ENCODE assay signal across 19 cellular contexts in genomic region chr9:124507880-124508432, GRCh38. TPM values are rescaled to one million over a fixed set of nuclear protein-coding genes. Genes with fewer than 3 reads are reported as not detected.
DNase-seq lines count a peak whose midpoint lies in the region; ATAC-seq, FAIRE-seq and TF ChIP-seq lines count a peak whose summit lies in the region.
"Had no signal": no experiment of that assay in that cellular context is flagged by ENCODE, and none has a peak within 500 bp of the region (broad histone marks: within the 10 kb centered on the region; RNA-seq: fewer than 3 reads in every experiment).

No MANE protein-coding gene starts in this region.

- TF ChIP-seq EP300 in K562 (IDR thresholded peaks at IDR 0.05; ENCODE audit: low read length) = no peak

- no peak overlapping the region for H3K4me2 ChIP-seq in K562 (ENCODE audit: insufficient read depth, low read length)
- H3K4me2 ChIP-seq: A549, KMS-11 had no signal

- POLR2A ChIA-PET in K562 (lab: Yijun Ruan, JAX) = no interaction called here

- H3K9me1 ChIP-seq in K562 (ENCODE audit: control insufficient read depth, insufficient read depth, low read length) = no peaks in the 10 kb centered on the region

- H3K9ac ChIP-seq in K562 (ENCODE audit: insufficient read depth in 1 of 2, low read depth in 2 of 2, low read length in 2 of 2) = no peak overlapping the region
- H3K9ac ChIP-seq: GM23248, KMS-11 had no signal

- H3K9me3 ChIP-seq in K562 (replicated peaks; ENCODE audit: control insufficient read depth, insufficient read depth, low read depth, low read length) (no peaks in the 10 kb centered on the region), testis (no peaks in the 10 kb centered on the region), gastrocnemius medialis (no peaks in the 10 kb centered on the region)
- H3K9me3 ChIP-seq: A549, Caco-2, HAP-1 had no signal

- H3K27ac ChIP-seq in K562 (ENCODE audit: extremely low read depth, low read depth, low read length) (no peak overlapping the region), testis (peak overlapping the region; percentile 53 to 78), gastrocnemius medialis (no peak overlapping the region)
- H3K27ac ChIP-seq: A549, GM23248, KMS-11 had no signal

- H3K4me1 ChIP-seq in K562 (replicated peaks in 1 of 2; ENCODE audit: control insufficient read depth in 2 of 2, insufficient read depth in 2 of 2, low read length in 2 of 2) (peaks cover 23 to 66% of the 10 kb centered on the region in 2 experiments), testis (peaks cover 42% of the 10 kb centered on the region), gastrocnemius medialis (peaks cover 3% of the 10 kb centered on the region in 2 donors)
- H3K4me1 ChIP-seq: Caco-2, HAP-1 had no signal

- 36% methylated on average over 6 of the region's 12 CpGs for WGBS in K562 (ENCODE audit: insufficient coverage, low coverage, missing lambda C conversion rate)
- WGBS in testis, 2 donors = 75 to 89% methylated on average over 5 to 12 of the region's 12 CpGs

- H3K4me3 ChIP-seq in H7 (ENCODE audit: insufficient read depth, low read depth, low read length) (no peak overlapping the region), K562 (no peak overlapping the region), testis (peak overlapping the region in 1 of 2 donors; percentile 76), gastrocnemius medialis (no peak overlapping the region)
- H3K4me3 ChIP-seq: A549, GM23248, HAP-1 had no signal

- 0 out of 2 replicates have a peak overlapping the region, but pooled peaks have one; percentile 22 for H2AFZ ChIP-seq in K562 (ENCODE audit: low read depth, low read length)
- H2AFZ ChIP-seq: GM23248 had no signal

- TF ChIP-seq POLR2A in GM12891 (IDR thresholded peaks at IDR 0.05; ENCODE audit: low read depth, low read length) (no peak), K562 (conservative IDR thresholded peaks at IDR 0.05) (no peak), testis (IDR thresholded peaks at IDR 0.05) (no peak), gastrocnemius medialis (IDR thresholded peaks at IDR 0.05) (no peak)

- CTCF ChIA-PET in K562 (lab: Yijun Ruan, JAX; ENCODE audit: low intra/inter-chr PET ratio) = no interaction called here

- no peaks in the 10 kb centered on the region for H3K79me2 ChIP-seq in K562 (ENCODE audit: control insufficient read depth, insufficient read depth, low read length)

- ATAC-seq in K562 (no peak), HG03457 (IDR thresholded peaks at IDR 0.05; ENCODE audit: unreplicated experiment) (no peak), gastrocnemius medialis (no peak)
- ATAC-seq: A549 had no signal

- peaks cover 34% of the 10 kb centered on the region for H3K27me3 ChIP-seq in H7 (ENCODE audit: control insufficient read depth, insufficient read depth, low read length)
- H3K27me3 ChIP-seq in K562 (ENCODE audit: control insufficient read depth in 2 of 2, insufficient read depth in 2 of 2, low read length in 2 of 2) = peaks cover 8 to 19% of the 10 kb centered on the region in 2 experiments; a peak in 3 of 5 replicates
- no peaks in the 10 kb centered on the region for H3K27me3 ChIP-seq in testis
- H3K27me3 ChIP-seq in gastrocnemius medialis = peaks cover 23 to 28% (median 27%) of the 10 kb centered on the region in 3 donors

- no peak for FAIRE-seq in GM12891 (lab: Jason Lieb, UNC)
- no peak for FAIRE-seq in K562 (lab: Jason Lieb, UNC)
- FAIRE-seq: A549, GM18507 had no signal

- TF ChIP-seq CTCF in K562 (IDR thresholded peaks at IDR 0.05 in 2 of 3, conservative IDR thresholded peaks at IDR 0.05 in 1 of 3; ENCODE audit: insufficient read depth in 2 of 3, low read depth in 1 of 3, low read length in 3 of 3) (no peak), testis (IDR thresholded peaks at IDR 0.05) (no peak), gastrocnemius medialis (IDR thresholded peaks at IDR 0.05 in 4 of 5, conservative IDR thresholded peaks at IDR 0.05 in 1 of 5) (no peak)

- in situ Hi-C loops in K562 (cut with MboI) (no loop called here), gastrocnemius medialis (cut with MboI; ENCODE audit: low sequenced_read_pairs in 4 of 4) (no loop called here)

- peak; percentile 17 for DNase-seq in GM12891 (ENCODE audit: insufficient read length, low spot score)
- DNase-seq in H7 = peak; percentile 45
- DNase-seq in K562 (ENCODE audit: extremely low read depth in 1 of 4, low spot score in 3 of 4) = peak in 2 of 4 experiments; percentile 35 to 48
- DNase-seq in testis = no peak
- no peak for DNase-seq in mesenteric fat pad (ENCODE audit: low spot score)
- no peak for DNase-seq in gastrocnemius medialis
- DNase-seq: Caco-2; CD8-positive, alpha-beta memory T cell; DMS53; GF-D8; GM23248 had no signal

- no peaks in the 10 kb centered on the region for H4K20me1 ChIP-seq in K562 (replicated peaks; ENCODE audit: control insufficient read depth, insufficient read depth, low read length)

- intact Hi-C loops in K562 (cut with micrococcal nuclease) (no loop called here), testis (cut with DNase I; ENCODE audit: low total_unique reads) (no loop called here), gastrocnemius medialis (cut with DNase I; ENCODE audit: low total_unique reads) (no loop called here)

- no TSS peak for BruUV-seq in K562 (replicated peaks; lab: Mats Ljungman, UMichigan)

- TF ChIP-seq RAD21 in K562 (CRISPR knock-in tag; conservative IDR thresholded peaks at IDR 0.05 in 1 of 2, IDR thresholded peaks at IDR 0.05 in 1 of 2) = no peak

- H3K36me3 ChIP-seq in H7 (replicated peaks; ENCODE audit: control insufficient read depth, insufficient read depth, low read length) (no peaks in the 10 kb centered on the region), K562 (ENCODE audit: control insufficient read depth, insufficient read depth, low read length) (no peaks in the 10 kb centered on the region), testis (ENCODE audit: low read depth, missing control alignments) (no peaks in the 10 kb centered on the region), gastrocnemius medialis (no peaks in the 10 kb centered on the region)
- H3K36me3 ChIP-seq: HAP-1 had no signal

TF ChIP-seq in GM12891, 5 proteins besides CTCF, POLR2A, EP300 and RAD21 (continues in another document):
- TF ChIP-seq POU2F2 (IDR thresholded peaks at IDR 0.05; ENCODE audit: low read depth, low read length) = no peak
- no peak for TF ChIP-seq TAF1 (IDR thresholded peaks at IDR 0.05; ENCODE audit: low read depth, low read length)
- no peak for TF ChIP-seq POLR2AphosphoS5 (IDR thresholded peaks at IDR 0.05; ENCODE audit: low read depth, low read length)

RNA-seq across cellular contexts. Expression of gene NR5A1, which starts 0.8 kb away (rescaled TPM):
- polyA plus RNA-seq in GM12891 (2012; ENCODE audit: low read depth, missing spikeins) = 0.26 TPM
- total RNA-seq in H7 (2014; rRNA removed; shearing (Covaris generic)) = 0.30 and 0.73 TPM in 2 replicates
- 0.65 TPM in 1 of 2 replicates, not detected in the other for total RNA-seq in K562 (2011; cell fraction: chromatin; rRNA removed; ENCODE audit: low replicate concordance)
- total RNA-seq in K562 (2011; cell fraction: nucleolus; rRNA removed) = not detected in 2 replicates
- total RNA-seq in K562 (2011; cell fraction: nucleoplasm; rRNA removed) = 0.15 TPM in 1 of 2 replicates, not detected in the other
- total RNA-seq in K562 (2014; rRNA removed) (0.32 TPM in 1 of 2 replicates, not detected in the other), K562 (2014; rRNA removed; fragmentation: Illumina TruSeq; extraction: Trizol) (not detected in 2 replicates), K562 (2015; rRNA removed; fragmentation: Illumina TruSeq; extraction: Trizol) (not detected in 2 replicates), K562 (2021) (0.20 and 0.40 TPM in 2 replicates), testis (10 to 100 TPM; 43.5 to 65.2 TPM), mesenteric fat pad (not detected), gastrocnemius medialis (not detected)
- polyA plus RNA-seq in K562 (2011; rRNA removed) (0.11 TPM in 1 of 2 replicates, not detected in the other), K562 (2014; fragmentation: Illumina TruSeq; extraction: Trizol) (not detected in 2 replicates), K562 (2014; fragmentation: Nextera tagmentation; extraction: Ambion mirVana) (not detected), K562 (2014; rRNA removed) (not detected in 2 replicates), testis (ENCODE audit: insufficient read depth, low read depth, low replicate concordance) (28.7 TPM)
- 0.49 TPM in 1 of 2 replicates, not detected in the other for polyA plus RNA-seq in K562 (2011; cell fraction: cytosol; rRNA removed)
- polyA plus RNA-seq in K562 (2011; cell fraction: nucleus; rRNA removed) = 0.26 TPM in 1 of 2 replicates, not detected in the other
- not detected in 2 replicates for polyA plus RNA-seq in K562 (2012)
- polyA minus RNA-seq in K562 (2011; rRNA and poly(A)+ RNA removed) = not detected in 2 replicates
- polyA minus RNA-seq in K562 (2011; cell fraction: cytosol; rRNA and poly(A)+ RNA removed) = not detected in 2 replicates
- 0.27 TPM in 1 of 2 replicates, not detected in the other for polyA minus RNA-seq in K562 (2011; cell fraction: nucleus; rRNA and poly(A)+ RNA removed)
- total RNA-seq: CD8-positive, alpha-beta memory T cell; GM23248 had no signal
- polyA plus RNA-seq: A549; BJ; CD14-positive monocyte; CD8-positive, alpha-beta memory T cell; GM23248; IgD-negative memory B cell had no signal

RNA-seq across cellular contexts. Expression of gene ADGRD2, which starts 57.7 kb away (rescaled TPM):
- not detected for polyA plus RNA-seq in GM12891 (2012; ENCODE audit: low read depth, missing spikeins)
- not detected in 2 replicates for total RNA-seq in H7 (2014; rRNA removed; shearing (Covaris generic))
- not detected in 2 replicates for total RNA-seq in K562 (2011; cell fraction: chromatin; rRNA removed; ENCODE audit: low replicate concordance)
- total RNA-seq in K562 (2011; cell fraction: nucleolus; rRNA removed) = 0.17 TPM in 1 of 2 replicates, not detected in the other
- total RNA-seq in K562 (2011; cell fraction: nucleoplasm; rRNA removed) = not detected in 2 replicates
- total RNA-seq in K562 (2014; rRNA removed) (not detected in 2 replicates), K562 (2014; rRNA removed; fragmentation: Illumina TruSeq; extraction: Trizol) (not detected in 2 replicates), K562 (2015; rRNA removed; fragmentation: Illumina TruSeq; extraction: Trizol) (not detected in 2 replicates), K562 (2021) (not detected in 2 replicates), testis (under 1 TPM; 0.31 to 0.74 TPM), mesenteric fat pad (not detected), gastrocnemius medialis (not detected)
- polyA plus RNA-seq in K562 (2011; rRNA removed) (not detected in 2 replicates), K562 (2014; fragmentation: Illumina TruSeq; extraction: Trizol) (not detected in 2 replicates), K562 (2014; fragmentation: Nextera tagmentation; extraction: Ambion mirVana) (not detected), K562 (2014; rRNA removed) (not detected in 2 replicates), testis (ENCODE audit: insufficient read depth, low read depth, low replicate concordance) (1.5 TPM)
- not detected in 2 replicates for polyA plus RNA-seq in K562 (2011; cell fraction: cytosol; rRNA removed)
- 0.28 TPM in 1 of 2 replicates, not detected in the other for polyA plus RNA-seq in K562 (2011; cell fraction: nucleus; rRNA removed)
- not detected in 2 replicates for polyA plus RNA-seq in K562 (2012)
- not detected in 2 replicates for polyA minus RNA-seq in K562 (2011; rRNA and poly(A)+ RNA removed)
- polyA minus RNA-seq in K562 (2011; cell fraction: cytosol; rRNA and poly(A)+ RNA removed) = not detected in 2 replicates
- polyA minus RNA-seq in K562 (2011; cell fraction: nucleus; rRNA and poly(A)+ RNA removed) = not detected in 2 replicates
- total RNA-seq: Caco-2; CD8-positive, alpha-beta memory T cell; GM23248 had no signal
- polyA plus RNA-seq: A549; BJ; CD14-positive monocyte; CD8-positive, alpha-beta memory T cell; GM23248; IgD-negative memory B cell had no signal

Comparison
In these comparisons a context has a peak if more than half of its experiments do, and no peak if none do; other contexts are left out.
1. DNase-seq: peak in GM12891 (single experiment) and H7 (single experiment); none in testis (single experiment), mesenteric fat pad (single experiment) and gastrocnemius medialis (0 of 2).
2. H3K27ac ChIP-seq: peak in testis (2 of 2); none in K562 (single experiment) and gastrocnemius medialis (0 of 4).
3. RNA of gene NR5A1, which starts 0.8 kb away (total RNA-seq): 43.5 to 65.2 TPM in testis; 0.30 to 0.73 TPM in H7, 0.15 to 0.65 TPM in K562, not detected in mesenteric fat pad (single experiment) and not detected in gastrocnemius medialis; every median in the first group is over 10 times any median in the second.